In the genomic region with DNA sequence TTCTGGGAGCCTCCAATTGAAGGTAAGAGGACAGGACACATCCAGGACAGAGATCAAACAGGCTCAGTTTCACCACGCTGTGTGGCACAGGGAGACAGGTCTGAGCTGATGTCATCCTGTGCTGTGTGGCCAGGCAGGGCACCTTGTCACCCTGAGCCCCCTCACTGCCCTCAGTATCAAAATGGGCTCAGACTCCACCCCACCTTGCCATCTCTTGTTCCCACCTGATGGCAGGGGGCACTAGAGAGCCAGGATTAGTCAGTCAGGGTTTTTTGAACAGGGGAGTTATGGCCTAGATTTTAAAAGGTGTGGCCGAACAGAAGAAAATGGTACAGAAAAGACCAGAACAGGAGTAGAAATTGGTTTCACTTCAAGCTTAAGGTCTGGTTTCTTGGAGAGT, we compare ENCODE assay signal across 8 cellular contexts. TPM values are rescaled to one million over a fixed set of nuclear protein-coding genes. Genes with fewer than 3 reads are reported as not detected.
DNase-seq lines count a peak whose midpoint lies in the region; ATAC-seq and TF ChIP-seq lines count a peak whose summit lies in the region.

No MANE protein-coding gene starts in this region.

- TF ChIP-seq CTCF in fibroblast of the aortic adventitia (IDR thresholded peaks at IDR 0.05; ENCODE audit: insufficient read depth, low read length) = peak; percentile 49

- H3K36me3 Mint-ChIP-seq in activated CD4-positive, alpha-beta T cell treated with anti-CD3 and anti-CD28 coated beads, Interleukin-2, amount 10 ng/mL, durations not matched to agents 24 days and 14 days (ENCODE audit: low read depth) = peaks cover 37% of the 10 kb centered on the region
- H3K36me3 Mint-ChIP-seq in stimulated activated naive B cell treated with anti-CD40 and anti-IgM and Interleukin-4, amounts not matched to agents 10 μg/mL and 1 μg/mL and 100 μg/mL, for 72 hours = peaks cover 49 to 70% of the 10 kb centered on the region in 2 donors

- no peaks in the 10 kb centered on the region for H3K9me3 Mint-ChIP-seq in activated CD4-positive, alpha-beta T cell treated with anti-CD3 and anti-CD28 coated beads, Interleukin-2, amount 10 ng/mL, durations not matched to agents 24 days and 14 days
- no peaks in the 10 kb centered on the region for H3K9me3 Mint-ChIP-seq in stimulated activated naive B cell treated with anti-CD40 and anti-IgM and Interleukin-4, amounts not matched to agents 10 μg/mL and 1 μg/mL and 100 μg/mL, for 72 hours

- H3K27ac Mint-ChIP-seq in activated CD4-positive, alpha-beta T cell treated with anti-CD3 and anti-CD28 coated beads, Interleukin-2, amount 10 ng/mL, durations not matched to agents 24 days and 14 days = peak overlapping the region; percentile 68
- no peak overlapping the region for H3K27ac Mint-ChIP-seq in stimulated activated naive B cell treated with anti-CD40 and anti-IgM and Interleukin-4, amounts not matched to agents 10 μg/mL and 1 μg/mL and 100 μg/mL, for 72 hours

- DNase-seq in DMS79 treated with DMSO at 0.1 percent for 48 hours (lab: John Stamatoyannopoulos, UW) (peak; percentile 23), DMS79 (lab: John Stamatoyannopoulos, UW) (no peak), KG1 (lab: John Stamatoyannopoulos, UW) (peak; percentile 13), fibroblast of the aortic adventitia (ENCODE audit: low read depth) (peak; percentile 23), OCI-M2 (lab: John Stamatoyannopoulos, UW; ENCODE audit: unreplicated experiment) (no peak)
- peak; percentile 83 for DNase-seq in activated CD4-positive, alpha-beta T cell treated with anti-CD3 and anti-CD28 coated beads, Interleukin-2, amount 10 ng/mL, durations not matched to agents 24 days and 14 days
- no peak for DNase-seq in stimulated activated naive B cell treated with anti-CD40 and anti-IgM and Interleukin-4, amounts not matched to agents 10 μg/mL and 1 μg/mL and 100 μg/mL, for 72 hours

- H3K27me3 Mint-ChIP-seq in activated CD4-positive, alpha-beta T cell treated with anti-CD3 and anti-CD28 coated beads, Interleukin-2, amount 10 ng/mL, durations not matched to agents 24 days and 14 days = no peaks in the 10 kb centered on the region
- no peaks in the 10 kb centered on the region for H3K27me3 Mint-ChIP-seq in stimulated activated naive B cell treated with anti-CD40 and anti-IgM and Interleukin-4, amounts not matched to agents 10 μg/mL and 1 μg/mL and 100 μg/mL, for 72 hours

- peak; percentile 33 to 40 for ATAC-seq in stimulated activated naive B cell treated with anti-CD40 and anti-IgM and Interleukin-4, amounts not matched to agents 10 μg/mL and 1 μg/mL and 100 μg/mL, for 72 hours (replicated peaks)
- ATAC-seq in HG03460 (IDR thresholded peaks at IDR 0.05; ENCODE audit: unreplicated experiment) = no peak

- H3K4me3 ChIP-seq in fibroblast of the aortic adventitia (ENCODE audit: low read depth, low read length) = no peak overlapping the region

- peaks cover 28% of the 10 kb centered on the region for H3K4me1 Mint-ChIP-seq in activated CD4-positive, alpha-beta T cell treated with anti-CD3 and anti-CD28 coated beads, Interleukin-2, amount 10 ng/mL, durations not matched to agents 24 days and 14 days
- H3K4me1 Mint-ChIP-seq in stimulated activated naive B cell treated with anti-CD40 and anti-IgM and Interleukin-4, amounts not matched to agents 10 μg/mL and 1 μg/mL and 100 μg/mL, for 72 hours = peaks cover 36 to 58% of the 10 kb centered on the region in 2 donors

- intact Hi-C loops in activated CD4-positive, alpha-beta T cell treated with anti-CD3 and anti-CD28 coated beads, Interleukin-2, amount 10 ng/mL, durations not matched to agents 24 days and 14 days (cut with micrococcal nuclease) = no loop called here

- peak overlapping the region; percentile 68 for H3K4me3 Mint-ChIP-seq in activated CD4-positive, alpha-beta T cell treated with anti-CD3 and anti-CD28 coated beads, Interleukin-2, amount 10 ng/mL, durations not matched to agents 24 days and 14 days
- no peak overlapping the region for H3K4me3 Mint-ChIP-seq in stimulated activated naive B cell treated with anti-CD40 and anti-IgM and Interleukin-4, amounts not matched to agents 10 μg/mL and 1 μg/mL and 100 μg/mL, for 72 hours

RNA-seq across cellular contexts. Expression of a gene that starts 2.6 kb away (rescaled TPM):
- total RNA-seq in activated CD4-positive, alpha-beta T cell treated with anti-CD3 and anti-CD28 coated beads, Interleukin-2, amount 10 ng/mL, durations not matched to agents 24 days and 14 days = 76.6 and 77.4 TPM in 2 replicates
- total RNA-seq in fibroblast of the aortic adventitia (ENCODE audit: low replicate concordance) = 8.5 and 13.7 TPM in 2 replicates

RNA-seq across cellular contexts. Expression of a gene that starts 4.1 kb away (rescaled TPM):
- total RNA-seq in activated CD4-positive, alpha-beta T cell treated with anti-CD3 and anti-CD28 coated beads, Interleukin-2, amount 10 ng/mL, durations not matched to agents 24 days and 14 days = not detected in 2 replicates
- total RNA-seq in fibroblast of the aortic adventitia (ENCODE audit: low replicate concordance) = not detected in 2 replicates

RNA-seq across cellular contexts. Expression of a gene that starts 6.0 kb away (rescaled TPM):
- 22.9 and 25.8 TPM in 2 replicates for total RNA-seq in activated CD4-positive, alpha-beta T cell treated with anti-CD3 and anti-CD28 coated beads, Interleukin-2, amount 10 ng/mL, durations not matched to agents 24 days and 14 days
- 11.3 and 24.3 TPM in 2 replicates for total RNA-seq in fibroblast of the aortic adventitia (ENCODE audit: low replicate concordance)

RNA-seq across cellular contexts. Expression of a gene that starts 20.3 kb away (rescaled TPM):
- 0.16 TPM in 1 of 2 replicates, not detected in the other for total RNA-seq in activated CD4-positive, alpha-beta T cell treated with anti-CD3 and anti-CD28 coated beads, Interleukin-2, amount 10 ng/mL, durations not matched to agents 24 days and 14 days
- total RNA-seq in fibroblast of the aortic adventitia (ENCODE audit: low replicate concordance) = not detected in 2 replicates

RNA-seq across cellular contexts. Expression of a gene that starts 36.2 kb away (rescaled TPM):
- total RNA-seq in activated CD4-positive, alpha-beta T cell treated with anti-CD3 and anti-CD28 coated beads, Interleukin-2, amount 10 ng/mL, durations not matched to agents 24 days and 14 days = 55.8 and 64.6 TPM in 2 replicates
- total RNA-seq in fibroblast of the aortic adventitia (ENCODE audit: low replicate concordance) = 8.3 and 82.2 TPM in 2 replicates

Comparison
In these comparisons a context has a peak if more than half of its experiments do, and no peak if none do; other contexts are left out.
1. DNase-seq: peak in DMS79 treated with DMSO at 0.1 percent for 48 hours (single experiment), KG1 (single experiment), activated CD4-positive, alpha-beta T cell treated with anti-CD3 and anti-CD28 coated beads, Interleukin-2, amount 10 ng/mL, durations not matched to agents 24 days and 14 days (single experiment) and fibroblast of the aortic adventitia (single experiment); none in DMS79 (single experiment), stimulated activated naive B cell treated with anti-CD40 and anti-IgM and Interleukin-4, amounts not matched to agents 10 μg/mL and 1 μg/mL and 100 μg/mL, for 72 hours (single experiment) and OCI-M2 (single experiment).